Comparison of ENCODE assay signal across 10 cellular contexts in genomic region chr3:39216176-39216790, GRCh38. TPM values are rescaled to one million over a fixed set of nuclear protein-coding genes. Genes with fewer than 3 reads are reported as not detected.
A peak's percentile ranks its signal among the peaks of the same experiment; 100 is the strongest.
DNase-seq lines count a peak whose midpoint lies in the region; ATAC-seq, FAIRE-seq and TF ChIP-seq lines count a peak whose summit lies in the region.
"Had no signal": no experiment of that assay in that cellular context is flagged by ENCODE, and none has a peak within 500 bp of the region (broad histone marks: within the 10 kb centered on the region; RNA-seq: fewer than 3 reads in every experiment).

No MANE protein-coding gene starts in this region.

- DNase-seq in right lobe of liver (no peak), HepG2 (ENCODE audit: low spot score) (no peak), NOMO-1 treated with dmso at 0.1 percent for 144 hours (lab: John Stamatoyannopoulos, UW; ENCODE audit: unreplicated experiment) (peak; percentile 86), tibial nerve (ENCODE audit: low spot score in 2 of 2) (no peak), activated gamma-delta T cell treated with Interleukin-2 at 50 U/mL for 16 hours (no peak)
- DNase-seq in activated CD4-positive, alpha-beta T cell treated with anti-CD3 and anti-CD28 coated beads, Interleukin-2, amount 50 U/mL, for 1 hour, result no peak
- DNase-seq in activated CD4-positive, alpha-beta T cell treated with anti-CD3 and anti-CD28 coated beads, Interleukin-2, amount 50 U/mL, for 48 hours, result no peak
- DNase-seq: NK-92 treated with Interleukin-12 subunit alpha and Interleukin-12 subunit beta, amount 100 ng/mL, for 24 hours had no signal

- H3K4me1 ChIP-seq in right lobe of liver (no peaks in the 10 kb centered on the region), HepG2 (ENCODE audit: insufficient read depth, low read length) (no peaks in the 10 kb centered on the region), tibial nerve (no peaks in the 10 kb centered on the region)

- TF ChIP-seq EP300 in HepG2 (IDR thresholded peaks at IDR 0.05; ENCODE audit: low read depth in 2 of 2, low read length in 2 of 2) (no peak), HepG2 (CRISPR knock-in tag; IDR thresholded peaks at IDR 0.05; ENCODE audit: borderline replicate concordance) (no peak), tibial nerve (IDR thresholded peaks at IDR 0.05) (peak in 1 of 2 donors; percentile 50)

- H3K27me3 ChIP-seq in right lobe of liver (no peaks in the 10 kb centered on the region), HepG2 (ENCODE audit: control insufficient read depth in 1 of 2, insufficient read depth in 2 of 2, low read length in 2 of 2) (no peaks in the 10 kb centered on the region; a peak in 2 of 5 replicates), tibial nerve (no peaks in the 10 kb centered on the region)

- no peak overlapping the region for H3K9ac ChIP-seq in HepG2 (ENCODE audit: insufficient read depth, low read depth, low read length)

- CTCF ChIA-PET in HepG2 (lab: Yijun Ruan, JAX; ENCODE audit: low intra/inter-chr PET ratio, low total read pairs), result no interaction called here

- no peak overlapping the region for H2AFZ ChIP-seq in HepG2 (ENCODE audit: low read length)

- no peaks in the 10 kb centered on the region for H3K79me2 ChIP-seq in HepG2 (ENCODE audit: insufficient read depth, low read length)

- in situ Hi-C loops in HepG2 (cut with HindIII; ENCODE audit: extremely low pct_ligation_motif_present, low pct_unique_long_range_greater_than_20kb), result no loop called here

- H3K4me3 ChIP-seq in right lobe of liver (no peak overlapping the region), HepG2 (replicated peaks in 1 of 3; ENCODE audit: insufficient read depth in 1 of 3, low read depth in 2 of 3, low read length in 3 of 3) (no peak overlapping the region), tibial nerve (no peak overlapping the region)
- H3K4me3 ChIP-seq: lung had no signal

- H3K36me3 ChIP-seq in right lobe of liver (no peaks in the 10 kb centered on the region), HepG2 (replicated peaks in 1 of 2; ENCODE audit: control insufficient read depth in 1 of 2, insufficient read depth in 2 of 2, low read length in 2 of 2) (no peaks in the 10 kb centered on the region), tibial nerve (no peaks in the 10 kb centered on the region)

- H3K27ac ChIP-seq in right lobe of liver (no peak overlapping the region), HepG2 (ENCODE audit: extremely low read length, insufficient read depth, low read length) (no peak overlapping the region), tibial nerve (no peak overlapping the region)

- POLR2A ChIA-PET in HepG2 (lab: Yijun Ruan, JAX), result no interaction called here

- no peak overlapping the region for H3K4me2 ChIP-seq in HepG2 (ENCODE audit: low read depth, low read length)

- no peak for FAIRE-seq in HepG2 (lab: Jason Lieb, UNC)

- TF ChIP-seq CTCF in right lobe of liver (IDR thresholded peaks at IDR 0.05), result no peak
- no peak for TF ChIP-seq CTCF in HepG2 (CRISPR knock-in tag; IDR thresholded peaks at IDR 0.05)
- TF ChIP-seq CTCF in tibial nerve (IDR thresholded peaks at IDR 0.05), result no peak

- ATAC-seq in right lobe of liver (peak; percentile 43 to 66 (median 52)), HepG2 (no peak), HG02981 (IDR thresholded peaks at IDR 0.05; ENCODE audit: unreplicated experiment) (peak; percentile 94)

- no peaks in the 10 kb centered on the region for H3K9me3 ChIP-seq in right lobe of liver
- H3K9me3 ChIP-seq in HepG2 (ENCODE audit: low read length), result no peaks in the 10 kb centered on the region
- no peaks in the 10 kb centered on the region for H3K9me3 ChIP-seq in tibial nerve

- intact Hi-C loops in right lobe of liver (cut with DNase I) (no loop called here), HepG2 (cut with micrococcal nuclease; ENCODE audit: unreplicated experiment) (no loop called here)

- no TSS peak for BruUV-seq in HepG2 (replicated peaks; lab: Mats Ljungman, UMichigan)

- no peaks in the 10 kb centered on the region for H4K20me1 ChIP-seq in HepG2 (ENCODE audit: insufficient read depth, low read length)

- TF ChIP-seq RAD21 in HepG2 (CRISPR knock-in tag; IDR thresholded peaks at IDR 0.05), result no peak

- TF ChIP-seq POLR2A in right lobe of liver (IDR thresholded peaks at IDR 0.05) (no peak), HepG2 (IDR thresholded peaks at IDR 0.05; ENCODE audit: insufficient read depth in 1 of 2, low read depth in 2 of 2, low read length in 2 of 2) (no peak), tibial nerve (IDR thresholded peaks at IDR 0.05) (no peak)

- WGBS in right lobe of liver (ENCODE audit: insufficient coverage, low coverage, low lambda C conversion rate, missing lambda C conversion rate), result 84% methylated on average over 2 of the region's 2 CpGs
- WGBS in HepG2 (ENCODE audit: low lambda C conversion rate), result 27% methylated on average over 2 of the region's 2 CpGs
- 71 to 77% methylated on average over 2 of the region's 2 CpGs for WGBS in tibial nerve, 2 donors

TF ChIP-seq in HepG2, 621 proteins besides CTCF, POLR2A, EP300 and RAD21:
- TF ChIP-seq MAFK (conservative IDR thresholded peaks at IDR 0.05 in 1 of 2, IDR thresholded peaks at IDR 0.05 in 1 of 2; ENCODE audit: low read length in 2 of 2) (peak in 1 of 2 experiments; percentile 44; a peak in 2 of 4 replicates), ZNF607 (CRISPR knock-in tag; IDR thresholded peaks at IDR 0.05; ENCODE audit: borderline replicate concordance) (no peak), ZNF264 (CRISPR knock-in tag; IDR thresholded peaks at IDR 0.05) (no peak)
TF ChIP-seq in HepG2: peak in this region for 1.

RNA-seq across cellular contexts. Expression of gene XIRP1, which starts 23.9 kb away (rescaled TPM):
- total RNA-seq in right lobe of liver (under 1 TPM in 5 of 6 experiments, not detected in 1; 0.05 to 0.43 (median 0.07) TPM), HepG2 (2016; rRNA removed; fragmentation: Illumina TruSeq; extraction: Trizol) (not detected in 2 replicates), tibial nerve (not detected)
- total RNA-seq in HepG2 (2016; cell fraction: cytosol; rRNA removed; fragmentation: Illumina TruSeq; extraction: Trizol; ENCODE audit: low read depth), result not detected in 2 replicates
- total RNA-seq in HepG2 (2016; cell fraction: insoluble cytoplasmic fraction; rRNA removed; fragmentation: Illumina TruSeq; extraction: Trizol), result not detected in 2 replicates
- total RNA-seq in HepG2 (2016; cell fraction: membrane; rRNA removed; fragmentation: Illumina TruSeq; extraction: Trizol), result not detected in 2 replicates
- not detected in 2 replicates for total RNA-seq in HepG2 (2016; cell fraction: nucleus; rRNA removed; fragmentation: Illumina TruSeq; extraction: Trizol)
- polyA plus RNA-seq in HepG2 (2011; rRNA removed), result not detected in 2 replicates
- polyA plus RNA-seq in HepG2 (2011; cell fraction: cytosol; rRNA removed), result not detected in 2 replicates
- 0.02 TPM in 1 of 2 replicates, not detected in the other for polyA plus RNA-seq in HepG2 (2011; cell fraction: nucleus; rRNA removed)
- not detected in 2 replicates for polyA plus RNA-seq in HepG2 (2012)
- not detected in 2 replicates for polyA plus RNA-seq in HepG2 (2016; cell fraction: cytosol; fragmentation: Illumina TruSeq; extraction: Trizol; ENCODE audit: low read depth)
- polyA plus RNA-seq in HepG2 (2016; cell fraction: insoluble cytoplasmic fraction; fragmentation: Illumina TruSeq; extraction: Trizol; ENCODE audit: low read depth), result not detected in 2 replicates
- polyA plus RNA-seq in HepG2 (2016; cell fraction: membrane; fragmentation: Illumina TruSeq; extraction: Trizol; ENCODE audit: low read depth), result not detected in 2 replicates
- polyA plus RNA-seq in HepG2 (2016; cell fraction: nucleus; fragmentation: Illumina TruSeq; extraction: Trizol; ENCODE audit: insufficient read depth, low read depth), result not detected in 2 replicates
- polyA minus RNA-seq in HepG2 (2011; rRNA and poly(A)+ RNA removed; ENCODE audit: low replicate concordance), result not detected in 2 replicates
- polyA minus RNA-seq in HepG2 (2011; cell fraction: cytosol; rRNA and poly(A)+ RNA removed), result not detected in 2 replicates
- polyA minus RNA-seq in HepG2 (2011; cell fraction: nucleus; rRNA and poly(A)+ RNA removed), result not detected in 2 replicates
